Comparison of ENCODE assay signal across 9 cellular contexts in the genomic region with DNA sequence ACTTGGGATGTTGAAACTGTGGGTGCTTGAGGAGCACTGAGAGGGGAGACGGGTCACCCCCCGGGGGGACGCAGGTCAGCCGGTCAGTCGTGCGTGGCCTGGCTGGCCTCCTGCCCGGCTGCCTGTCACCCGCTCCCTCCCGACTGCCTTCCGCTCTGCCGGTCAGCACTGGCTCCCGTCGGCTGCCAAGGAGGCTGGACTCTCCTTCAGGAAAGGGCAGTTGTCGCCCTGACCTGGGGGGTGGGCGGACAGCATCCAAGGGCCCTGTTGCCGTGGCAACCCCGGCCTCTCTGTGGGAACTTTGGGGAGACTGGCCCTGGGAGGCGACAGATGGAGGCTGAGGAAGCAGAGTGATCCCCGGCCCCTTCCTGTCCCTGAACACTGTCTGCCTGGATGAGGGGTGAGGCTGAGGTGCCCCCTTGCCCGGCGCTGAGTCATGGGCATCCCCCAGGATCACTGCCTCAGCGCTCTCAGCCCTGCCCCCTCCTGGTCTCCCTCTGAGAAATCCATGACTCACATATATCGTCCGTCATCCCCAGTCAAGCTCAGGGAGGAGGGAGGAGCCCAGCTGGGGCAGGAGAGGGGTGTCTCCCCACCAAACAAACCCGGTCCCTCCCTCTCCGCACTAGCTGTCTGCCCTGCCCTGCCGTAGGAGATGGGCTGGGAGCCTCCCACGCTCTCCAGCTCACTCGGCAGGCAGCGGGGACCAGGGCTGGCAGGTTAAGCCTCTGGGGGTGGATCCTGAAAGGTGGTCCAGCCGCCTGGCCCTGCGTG. TPM values are rescaled to one million over a fixed set of nuclear protein-coding genes. Genes with fewer than 3 reads are reported as not detected.
DNase-seq lines count a peak whose midpoint lies in the region; ATAC-seq and TF ChIP-seq lines count a peak whose summit lies in the region.
"Had no signal": no experiment of that assay in that cellular context is flagged by ENCODE, and none has a peak within 500 bp of the region (broad histone marks: within the 10 kb centered on the region; RNA-seq: fewer than 3 reads in every experiment).

Gene ADGRG1 (plus strand): TSS at position 623 of the 774 bp plus-strand sequence. CDS start 21,658 bp downstream, outside the sequence.

- peaks cover 22% of the 10 kb centered on the region for H3K4me1 Mint-ChIP-seq in activated T-cell treated with anti-CD3 and anti-CD28 coated beads, Interleukin-2, amount 50 U/mL, for 72 hours (ENCODE audit: low read depth)
- peaks cover 0 to 16% (median 8%) of the 10 kb centered on the region in 7 donors for H3K4me1 Mint-ChIP-seq in naive thymus-derived CD4-positive, alpha-beta T cell

- peak; percentile 90 to 95 for ATAC-seq in activated T-cell treated with anti-CD3 and anti-CD28 coated beads, Interleukin-2, amount 50 U/mL, for 72 hours (replicated peaks in 1 of 2)
- peak; percentile 72 for ATAC-seq in naive thymus-derived CD4-positive, alpha-beta T cell
- ATAC-seq in GM21825 (IDR thresholded peaks at IDR 0.05; ENCODE audit: unreplicated experiment) (no peak), GM21447 (IDR thresholded peaks at IDR 0.05; ENCODE audit: unreplicated experiment) (no peak)

- CTCF ChIA-PET in naive thymus-derived CD4-positive, alpha-beta T cell (lab: Charles Lee): no interaction called here

- H3K36me3 ChIP-seq in naive thymus-derived CD4-positive, alpha-beta T cell (ENCODE audit: control insufficient read depth in 2 of 3, insufficient read depth in 3 of 3, low read length in 3 of 3): no peaks in the 10 kb centered on the region

- H3K36me3 Mint-ChIP-seq in activated T-cell treated with anti-CD3 and anti-CD28 coated beads, Interleukin-2, amount 50 U/mL, for 72 hours (ENCODE audit: insufficient read depth in 2 of 2): peaks cover 0 to 4% of the 10 kb centered on the region in 2 donors
- H3K36me3 Mint-ChIP-seq in naive thymus-derived CD4-positive, alpha-beta T cell: no peaks in the 10 kb centered on the region

- peaks cover 24% of the 10 kb centered on the region for H3K27me3 Mint-ChIP-seq in activated T-cell treated with anti-CD3 and anti-CD28 coated beads, Interleukin-2, amount 50 U/mL, for 72 hours (ENCODE audit: low read depth)
- peaks cover 14 to 30% (median 22%) of the 10 kb centered on the region in 5 donors for H3K27me3 Mint-ChIP-seq in naive thymus-derived CD4-positive, alpha-beta T cell

- peak; percentile 0 for TF ChIP-seq CTCF in fibroblast of mammary gland (conservative IDR thresholded peaks at IDR 0.05; ENCODE audit: control insufficient read depth, insufficient read depth, low read depth, low read length)

- POLR2A ChIA-PET in naive thymus-derived CD4-positive, alpha-beta T cell (lab: Charles Lee): no interaction called here

- H3K9me3 Mint-ChIP-seq in activated T-cell treated with anti-CD3 and anti-CD28 coated beads, Interleukin-2, amount 50 U/mL, for 72 hours: no peaks in the 10 kb centered on the region
- H3K9me3 Mint-ChIP-seq in naive thymus-derived CD4-positive, alpha-beta T cell: no peaks in the 10 kb centered on the region

- H3K27me3 ChIP-seq in naive thymus-derived CD4-positive, alpha-beta T cell (ENCODE audit: control insufficient read depth in 2 of 2, insufficient read depth in 2 of 2, low read length in 2 of 2): peaks cover 0 to 4% of the 10 kb centered on the region in 2 donors

- no peak within 1 kb of the TSS for H3K27ac ChIP-seq in naive thymus-derived CD4-positive, alpha-beta T cell (ENCODE audit: low read depth, low read length)
- H3K27ac ChIP-seq: VCaP had no signal

- H3K9me3 ChIP-seq in naive thymus-derived CD4-positive, alpha-beta T cell (ENCODE audit: control insufficient read depth in 2 of 3, low read length in 3 of 3): no peaks in the 10 kb centered on the region

- H3K4me1 ChIP-seq in naive thymus-derived CD4-positive, alpha-beta T cell (ENCODE audit: control insufficient read depth in 2 of 2, insufficient read depth in 2 of 2, low read length in 2 of 2): no peaks in the 10 kb centered on the region

- DNase-seq in G401 (ENCODE audit: low spot score): peak; percentile 28
- peak; percentile 78 for DNase-seq in NCI-H1694 (lab: John Stamatoyannopoulos, UW)
- DNase-seq in activated T-cell treated with anti-CD3 and anti-CD28 coated beads, Interleukin-2, amount 50 U/mL, for 72 hours: peak; percentile 70 to 79
- peak; percentile 94 for DNase-seq in fibroblast of mammary gland (ENCODE audit: low read depth)
- DNase-seq in naive thymus-derived CD4-positive, alpha-beta T cell: peak in 1 of 9 donors; percentile 62
- peak; percentile 95 for DNase-seq in stromal cell of bone marrow (ENCODE audit: low read depth)

- in situ Hi-C loops in G401 (cut with HindIII; ENCODE audit: low sequenced_read_pairs): no loop called here

- H3K4me3 Mint-ChIP-seq in activated T-cell treated with anti-CD3 and anti-CD28 coated beads, Interleukin-2, amount 50 U/mL, for 72 hours: peak within 1 kb of the TSS; percentile 69 to 76
- H3K4me3 Mint-ChIP-seq in naive thymus-derived CD4-positive, alpha-beta T cell: peak within 1 kb of the TSS in 2 of 10 donors; percentile 36 to 64

- H3K4me3 ChIP-seq in fibroblast of mammary gland (ENCODE audit: control insufficient read depth, low read depth, low read length): peak within 1 kb of the TSS; percentile 9
- peak within 1 kb of the TSS; percentile 26 for H3K4me3 ChIP-seq in naive thymus-derived CD4-positive, alpha-beta T cell (ENCODE audit: low read length)

- H3K27ac Mint-ChIP-seq in activated T-cell treated with anti-CD3 and anti-CD28 coated beads, Interleukin-2, amount 50 U/mL, for 72 hours: peak within 1 kb of the TSS; percentile 71
- H3K27ac Mint-ChIP-seq in naive thymus-derived CD4-positive, alpha-beta T cell: peak within 1 kb of the TSS in 1 of 9 donors; percentile 54

- intact Hi-C loops in naive thymus-derived CD4-positive, alpha-beta T cell (cut with micrococcal nuclease): no loop called here

RNA-seq across cellular contexts. Expression of gene ADGRG1, which starts in this region (rescaled TPM):
- 4.1 and 5.5 TPM in 2 replicates for total RNA-seq in G401 (2014; rRNA removed; shearing (Covaris generic))
- 10 to 100 TPM in 1 of 2 donors, 1 to 10 TPM in 1; 9.0 to 21.3 TPM for total RNA-seq in activated T-cell treated with anti-CD3 and anti-CD28 coated beads, Interleukin-2, amount 50 U/mL, for 72 hours
- total RNA-seq in naive thymus-derived CD4-positive, alpha-beta T cell: 10 to 100 TPM in 2 of 5 experiments, 1 to 10 TPM in 2, under 1 TPM in 1; 0.67 to 96.0 (median 5.0) TPM
- polyA plus RNA-seq in naive thymus-derived CD4-positive, alpha-beta T cell: under 1 TPM; 0.07 to 0.67 TPM

Comparison
In these comparisons a context has a peak if more than half of its experiments do, and no peak if none do; other contexts are left out.
1. ATAC-seq: peak in activated T-cell treated with anti-CD3 and anti-CD28 coated beads, Interleukin-2, amount 50 U/mL, for 72 hours (2 of 2) and naive thymus-derived CD4-positive, alpha-beta T cell (single experiment); none in GM21825 (single experiment) and GM21447 (single experiment).